In genomic region chr16:51701025-51701424, GRCh38 we compare ENCODE assay signal across 22 cellular contexts.
"Had no signal": no experiment of that assay in that cellular context is flagged by ENCODE, and none has a peak within 500 bp of the region (broad histone marks: within the 10 kb centered on the region; RNA-seq: fewer than 3 reads in every experiment).

No MANE protein-coding gene starts in this region.

- DNase-seq: hippocampal formation; kidney; left colon; left lung; lower lobe of right lung; mesendoderm; mucosa of descending colon; naive thymus-derived CD4-positive, alpha-beta T cell; ovary; right cardiac atrium; sigmoid colon; small intestine; spleen; stimulated activated CD4-positive, alpha-beta T cell treated with anti-CD3 and anti-CD28 coated beads, Interleukin-4, amount 100 ng/mL, for 24 hours; stimulated activated naive CD4-positive, alpha-beta T cell; tibial artery; upper lobe of left lung had no signal

- ATAC-seq: left colon; left lung; lower lobe of right lung; mucosa of descending colon; naive thymus-derived CD4-positive, alpha-beta T cell; natural killer cell treated with Interleukin-12 subunit alpha and Interleukin-12 subunit beta and Interleukin-15 and Interleukin-18, amount 100 ng/mL, for 72 hours; right cardiac atrium; stimulated activated effector memory CD8-positive, alpha-beta T cell treated with anti-CD3 and anti-CD28 coated beads, Interleukin-12 subunit alpha, Interleukin-12 subunit beta, amount 100 ng/mL, for 72 hours had no signal

- H3K36me3 ChIP-seq: left lung, lower lobe of right lung, ovary, sigmoid colon, spleen, suprapubic skin, thoracic aorta, tibial artery, upper lobe of left lung, vagina had no signal

- H3K27ac ChIP-seq: left lung, lower lobe of right lung, ovary, sigmoid colon, spleen, suprapubic skin, thoracic aorta, tibial artery, upper lobe of left lung, vagina had no signal

- H3K4me1 ChIP-seq: left lung, lower lobe of right lung, sigmoid colon, spleen, suprapubic skin, tibial artery, upper lobe of left lung, vagina had no signal

- H3K27me3 ChIP-seq: left lung, ovary, sigmoid colon, spleen, suprapubic skin, tibial artery, upper lobe of left lung, vagina had no signal

- H3K9me3 ChIP-seq: ovary, sigmoid colon, thoracic aorta, tibial artery, vagina had no signal

- H3K4me3 ChIP-seq: left lung, lower lobe of right lung, mucosa of descending colon, ovary, sigmoid colon, spleen, suprapubic skin, thoracic aorta, tibial artery, upper lobe of left lung, vagina had no signal
